29 cellular contexts compared by ENCODE assay signal in genomic region chr21:41670056-41670805, GRCh38.
"Had no signal": no experiment of that assay in that cellular context is flagged by ENCODE, and none has a peak within 500 bp of the region (broad histone marks: within the 10 kb centered on the region; RNA-seq: fewer than 3 reads in every experiment).

No MANE protein-coding gene starts in this region.

- H3K9me3 ChIP-seq: adrenal gland, testis, uterus had no signal

- H3K4me3 Mint-ChIP-seq: activated CD4-positive, alpha-beta memory T cell treated with anti-CD3 and anti-CD28 coated beads for 36 hours; activated naive CD4-positive, alpha-beta T cell treated with anti-CD3 and anti-CD28 coated beads for 36 hours; activated naive CD8-positive, alpha-beta T cell treated with anti-CD3 and anti-CD28 coated beads for 36 hours; activated T-helper 1 cell treated with anti-CD3 and anti-CD28 coated beads, Interleukin-12 subunit alpha, Interleukin-12 subunit beta, Interleukin-2, Interleukin-4 antibody, amounts not matched to agents 30 ng/mL and 10 ng/mL and 1 ng/mL, durations not matched to agents 14 hours and 24 hours and 36 hours; brain; immature natural killer cell; naive thymus-derived CD4-positive, alpha-beta T cell had no signal

- DNase-seq: activated CD4-positive, alpha-beta memory T cell treated with anti-CD3 and anti-CD28 coated beads for 36 hours; activated CD4-positive, alpha-beta T cell treated with anti-CD3 and anti-CD28 coated beads for 4 hours; activated CD8-positive, alpha-beta memory T cell treated with anti-CD3 and anti-CD28 coated beads, Interleukin-2, amount 50 U/mL, for 4 hours; activated effector memory CD4-positive, alpha-beta T cell treated with anti-CD3 and anti-CD28 coated beads, Interleukin-2, amount 50 U/mL, for 16 hours; activated naive CD4-positive, alpha-beta T cell treated with anti-CD3 and anti-CD28 coated beads for 36 hours; activated naive CD8-positive, alpha-beta T cell treated with anti-CD3 and anti-CD28 coated beads for 36 hours; activated T-cell treated with anti-CD3 and anti-CD28 coated beads, Interleukin-2, amount 50 U/mL, for 1 hour; adrenal gland; aorta; cortex of kidney; foreskin fibroblast; hypothalamus; immature natural killer cell; kidney; left colon; midbrain; naive thymus-derived CD4-positive, alpha-beta T cell; small intestine; stimulated activated CD4-positive, alpha-beta T cell treated with anti-CD3 and anti-CD28 coated beads, Interleukin-15, amount 100 ng/mL, for 24 hours; stimulated activated CD4-positive, alpha-beta T cell treated with anti-CD3 and anti-CD28 coated beads, Interleukin-2, amount 100 ng/mL, for 24 hours; stimulated activated naive CD4-positive, alpha-beta T cell treated with Interleukin-2 at 50 U/mL for 16 hours; testis; trophoblast cell; uterus had no signal

- H3K27me3 ChIP-seq: adrenal gland, cardiac muscle cell, testis, uterus had no signal

- H3K9me3 Mint-ChIP-seq: activated CD4-positive, alpha-beta memory T cell treated with anti-CD3 and anti-CD28 coated beads for 36 hours; activated naive CD4-positive, alpha-beta T cell treated with anti-CD3 and anti-CD28 coated beads for 36 hours; activated naive CD8-positive, alpha-beta T cell treated with anti-CD3 and anti-CD28 coated beads for 36 hours; activated T-helper 1 cell treated with anti-CD3 and anti-CD28 coated beads, Interleukin-12 subunit alpha, Interleukin-12 subunit beta, Interleukin-2, Interleukin-4 antibody, amounts not matched to agents 30 ng/mL and 10 ng/mL and 1 ng/mL, durations not matched to agents 14 hours and 24 hours and 36 hours; naive thymus-derived CD4-positive, alpha-beta T cell had no signal

- H3K27ac Mint-ChIP-seq: activated CD4-positive, alpha-beta memory T cell treated with anti-CD3 and anti-CD28 coated beads for 36 hours; activated naive CD4-positive, alpha-beta T cell treated with anti-CD3 and anti-CD28 coated beads for 36 hours; activated naive CD8-positive, alpha-beta T cell treated with anti-CD3 and anti-CD28 coated beads for 36 hours; activated T-helper 1 cell treated with anti-CD3 and anti-CD28 coated beads, Interleukin-12 subunit alpha, Interleukin-12 subunit beta, Interleukin-2, Interleukin-4 antibody, amounts not matched to agents 30 ng/mL and 10 ng/mL and 1 ng/mL, durations not matched to agents 14 hours and 24 hours and 36 hours; brain; immature natural killer cell; progenitor cell of endocrine pancreas had no signal

- H3K4me3 ChIP-seq: adrenal gland, cardiac muscle cell, testis, uterus had no signal

- H3K36me3 Mint-ChIP-seq: activated CD4-positive, alpha-beta memory T cell treated with anti-CD3 and anti-CD28 coated beads for 36 hours; activated naive CD8-positive, alpha-beta T cell treated with anti-CD3 and anti-CD28 coated beads for 36 hours; brain; immature natural killer cell; naive thymus-derived CD4-positive, alpha-beta T cell had no signal

- H3K36me3 ChIP-seq: adrenal gland, cardiac muscle cell, uterus had no signal

- H3K27ac ChIP-seq: adrenal gland, cardiac muscle cell, testis, uterus had no signal

- H3K4me1 ChIP-seq: adrenal gland, testis, uterus had no signal

- ATAC-seq: left colon; naive thymus-derived CD4-positive, alpha-beta T cell; sciatic nerve had no signal
